In the genomic region with DNA sequence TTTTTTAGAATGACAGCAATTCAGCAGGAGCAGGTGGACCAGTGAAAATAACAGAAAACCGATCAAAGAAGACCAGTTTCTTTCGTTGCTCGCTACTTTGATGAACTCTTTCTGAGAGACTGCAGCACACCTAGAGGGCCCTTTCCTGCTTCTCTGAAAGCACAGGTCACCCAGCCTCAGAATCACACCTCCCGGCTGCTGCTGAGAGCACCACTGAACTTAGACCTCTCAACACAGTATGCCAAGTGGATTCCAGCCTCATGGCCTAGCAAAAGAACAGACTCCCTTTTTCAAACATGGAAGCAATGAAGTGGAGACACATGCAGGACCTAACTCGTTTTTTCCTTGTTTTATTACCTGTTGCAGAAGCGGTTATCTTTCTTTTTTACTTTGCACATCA, we compare ENCODE assay signal across 17 cellular contexts. TPM values are rescaled to one million over a fixed set of nuclear protein-coding genes. Genes with fewer than 3 reads are reported as not detected.
DNase-seq lines count a peak whose midpoint lies in the region; ATAC-seq and TF ChIP-seq lines count a peak whose summit lies in the region.
"Had no signal": no experiment of that assay in that cellular context is flagged by ENCODE, and none has a peak within 500 bp of the region (broad histone marks: within the 10 kb centered on the region; RNA-seq: fewer than 3 reads in every experiment).

No MANE protein-coding gene starts in this region.

- no peak overlapping the region for H2BK15ac ChIP-seq in neuronal stem cell (ENCODE audit: low read length)

- CTCF ChIA-PET in T-cell (lab: Charles Lee): no interaction called here

- peaks cover 84% of the 10 kb centered on the region for H3K36me3 Mint-ChIP-seq in activated T-cell treated with anti-CD3 and anti-CD28 coated beads, Interleukin-2, amount 50 U/mL, for 24 hours (ENCODE audit: low read depth)
- H3K36me3 Mint-ChIP-seq in T-cell: peaks cover 40% of the 10 kb centered on the region

- no peak overlapping the region for H2BK5ac ChIP-seq in neuronal stem cell (ENCODE audit: low read length)

- no peaks in the 10 kb centered on the region for H3K27me3 Mint-ChIP-seq in activated T-cell treated with anti-CD3 and anti-CD28 coated beads, Interleukin-2, amount 50 U/mL, for 24 hours
- H3K27me3 Mint-ChIP-seq in T-cell: no peaks in the 10 kb centered on the region
- H3K27me3 Mint-ChIP-seq: CD4-positive, alpha-beta memory T cell had no signal

- no peak overlapping the region for H2BK12ac ChIP-seq in neuronal stem cell (ENCODE audit: low read length)

- H4K91ac ChIP-seq in neuronal stem cell (ENCODE audit: low read depth, low read length, poor library complexity): no peak overlapping the region

- H3K36me3 ChIP-seq in hepatocyte (replicated peaks; ENCODE audit: insufficient read depth, low read depth) (no peaks in the 10 kb centered on the region), neuronal stem cell (replicated peaks in 1 of 2; ENCODE audit: control insufficient read depth in 2 of 2, insufficient read depth in 2 of 2, low read length in 2 of 2) (peaks cover 11 to 95% of the 10 kb centered on the region in 2 donors)

- no peak overlapping the region for H2BK120ac ChIP-seq in neuronal stem cell (ENCODE audit: low read depth, low read length)

- no peaks in the 10 kb centered on the region for H3K9me3 Mint-ChIP-seq in activated T-cell treated with anti-CD3 and anti-CD28 coated beads, Interleukin-2, amount 50 U/mL, for 24 hours
- no peaks in the 10 kb centered on the region for H3K9me3 Mint-ChIP-seq in T-cell
- H3K9me3 Mint-ChIP-seq: CD4-positive, alpha-beta memory T cell had no signal

- H3K9ac ChIP-seq in neuronal stem cell (ENCODE audit: low read depth, low read length, poor library complexity): no peak overlapping the region

- H3K9me3 ChIP-seq in hepatocyte (ENCODE audit: low read depth): no peaks in the 10 kb centered on the region
- peaks cover 1 to 13% of the 10 kb centered on the region in 2 donors for H3K9me3 ChIP-seq in neuronal stem cell (replicated peaks in 1 of 2; ENCODE audit: control insufficient read depth in 2 of 2, insufficient read depth in 1 of 2, low read depth in 1 of 2, low read length in 2 of 2)
- H3K9me3 ChIP-seq: SJSA1 had no signal

- in situ Hi-C loops in GM13977 (cut with MboI; ENCODE audit: low pct_unique_long_range_greater_than_20kb, low sequenced_read_pairs, unreplicated experiment): no loop called here

- H4K20me1 ChIP-seq in hepatocyte (ENCODE audit: insufficient read depth, poor library complexity, severe bottlenecking): no peaks in the 10 kb centered on the region

- DNase-seq in activated T-cell treated with anti-CD3 and anti-CD28 coated beads, Interleukin-2, amount 50 U/mL, for 24 hours: no peak
- DNase-seq in activated T-cell treated with anti-CD3 and anti-CD28 coated beads for 4 hours: no peak
- DNase-seq in T-cell: no peak
- peak; percentile 30 for DNase-seq in hepatocyte (ENCODE audit: low spot score)
- no peak for DNase-seq in neuronal stem cell (ENCODE audit: low spot score)
- DNase-seq in GM13977 (ENCODE audit: low spot score): no peak
- no peak for DNase-seq in activated CD4-positive, alpha-beta T cell treated with anti-CD3 and anti-CD28 coated beads, Interleukin-2, amount 50 U/mL, for 1 hour
- DNase-seq: Calu3; CD4-positive, alpha-beta memory T cell; KG1; NCI-H1694 treated with DMSO at 0.1 percent for 48 hours; NCI-H2107; NCI-H2227 treated with DMSO at 0.1 percent for 48 hours; NCI-H510A treated with DMSO at 0.1 percent for 48 hours had no signal

- no peaks in the 10 kb centered on the region for H3K79me2 ChIP-seq in hepatocyte

- peaks cover 9% of the 10 kb centered on the region for H3K4me1 Mint-ChIP-seq in activated T-cell treated with anti-CD3 and anti-CD28 coated beads, Interleukin-2, amount 50 U/mL, for 24 hours (ENCODE audit: low read depth)
- no peaks in the 10 kb centered on the region for H3K4me1 Mint-ChIP-seq in T-cell

- no peak overlapping the region for H3K4me3 Mint-ChIP-seq in activated T-cell treated with anti-CD3 and anti-CD28 coated beads, Interleukin-2, amount 50 U/mL, for 24 hours
- H3K4me3 Mint-ChIP-seq in T-cell: no peak overlapping the region
- H3K4me3 Mint-ChIP-seq: CD4-positive, alpha-beta memory T cell had no signal

- H3K79me1 ChIP-seq in neuronal stem cell (ENCODE audit: low read depth, low read length): no peaks in the 10 kb centered on the region

- no peak overlapping the region for H3K4ac ChIP-seq in neuronal stem cell (ENCODE audit: low read length)

- no peak overlapping the region for H3K4me3 ChIP-seq in hepatocyte
- H3K4me3 ChIP-seq in neuronal stem cell (ENCODE audit: low read length in 2 of 2): no peak overlapping the region
- H3K4me3 ChIP-seq: SJSA1 had no signal

- no peak overlapping the region for H3K18ac ChIP-seq in neuronal stem cell (ENCODE audit: low read length)

- ATAC-seq in T-cell (replicated peaks in 1 of 4) (no peak), GM21737 (IDR thresholded peaks at IDR 0.05; ENCODE audit: unreplicated experiment) (no peak)
- ATAC-seq: Panc1 had no signal

- no peak overlapping the region for H3K27ac ChIP-seq in hepatocyte
- H3K27ac ChIP-seq in neuronal stem cell (replicated peaks; ENCODE audit: low read length): peak overlapping the region; percentile 0
- H3K27ac ChIP-seq: SJSA1 had no signal

- H2AFZ ChIP-seq in hepatocyte (no peak overlapping the region), neuronal stem cell (ENCODE audit: low read length) (no peak overlapping the region)

- H4K8ac ChIP-seq in neuronal stem cell (ENCODE audit: low read depth, low read length): no peak overlapping the region

- H3K27me3 ChIP-seq in hepatocyte: no peaks in the 10 kb centered on the region
- no peaks in the 10 kb centered on the region for H3K27me3 ChIP-seq in neuronal stem cell (ENCODE audit: control insufficient read depth in 3 of 3, insufficient read depth in 3 of 3, low read depth in 1 of 3, low read length in 3 of 3)
- H3K27me3 ChIP-seq: SJSA1 had no signal

- H3K23ac ChIP-seq in neuronal stem cell (ENCODE audit: low read depth, low read length, poor library complexity): no peak overlapping the region

- H3K27ac Mint-ChIP-seq in activated T-cell treated with anti-CD3 and anti-CD28 coated beads, Interleukin-2, amount 50 U/mL, for 24 hours: peak overlapping the region; percentile 38
- peak overlapping the region; percentile 23 to 62 for H3K27ac Mint-ChIP-seq in T-cell

- H2AK5ac ChIP-seq in neuronal stem cell (ENCODE audit: low read depth, low read length): no peak overlapping the region

- POLR2A ChIA-PET in T-cell (lab: Charles Lee): interaction anchor here in 1 of 2 donors (0.5 kb wide), 1 partner anchor 15 kb away, joined by 3 read pairs; no protein-coding TSS in a partner anchor

- H3K14ac ChIP-seq in neuronal stem cell (ENCODE audit: low read length): no peak overlapping the region

- WGBS in hepatocyte (ENCODE audit: low lambda C conversion rate, missing lambda C conversion rate): 74% methylated on average over 6 of the region's 6 CpGs
- no CpG with 5 or more reads among the region's 6 CpGs for WGBS in neuronal stem cell (ENCODE audit: extremely low coverage in 2 of 2, insufficient read length in 2 of 2, insufficient replicate concordance in 1 of 2), 2 donors

- peaks cover 13% of the 10 kb centered on the region for H3K4me1 ChIP-seq in hepatocyte (ENCODE audit: insufficient read depth)
- H3K4me1 ChIP-seq in neuronal stem cell (ENCODE audit: control insufficient read depth in 2 of 2, insufficient read depth in 1 of 2, low read depth in 1 of 2, low read length in 2 of 2): no peaks in the 10 kb centered on the region
- H3K4me1 ChIP-seq: SJSA1 had no signal

- TF ChIP-seq CTCF in hepatocyte (IDR thresholded peaks at IDR 0.05; ENCODE audit: poor library complexity) (no peak), GM13977 (IDR thresholded peaks at IDR 0.05; ENCODE audit: extremely low read depth, insufficient read depth, missing control alignments) (no peak)

- no peaks in the 10 kb centered on the region for H3K9me2 ChIP-seq in hepatocyte (replicated peaks; ENCODE audit: insufficient read depth)

- H3K4me2 ChIP-seq in hepatocyte: no peak overlapping the region
- H3K4me2 ChIP-seq in neuronal stem cell (ENCODE audit: insufficient read depth, low read length, poor library complexity, severe bottlenecking): no peak overlapping the region

RNA-seq across cellular contexts. Expression of gene APH1B, which starts 13.9 kb away (rescaled TPM):
- total RNA-seq in T-cell: 10 to 100 TPM; 17.0 to 27.4 (median 20.9) TPM
- 19.5 and 19.9 TPM in 2 replicates for total RNA-seq in hepatocyte
- polyA plus RNA-seq in hepatocyte: 29.8 and 37.9 TPM in 2 replicates
- polyA plus RNA-seq in neuronal stem cell (2013, experiment 1 of 2): 3.6 TPM
- 3.9 TPM for polyA plus RNA-seq in neuronal stem cell (2013, experiment 2 of 2)
